Comparison of ENCODE assay signal across 1 cellular context in genomic region chr10:14162626-14163344, GRCh38.
TF ChIP-seq lines count a peak whose summit lies in the region.

No MANE protein-coding gene starts in this region.

TF ChIP-seq in GM23338, 12 proteins besides CTCF, POLR2A, EP300 and RAD21:
- TF ChIP-seq ZNF462 (CRISPR knock-in tag; IDR thresholded peaks at IDR 0.05): no peak
- TF ChIP-seq ETS1 (IDR thresholded peaks at IDR 0.05): no peak
- TF ChIP-seq EZH2phosphoT487 (IDR thresholded peaks at IDR 0.05; ENCODE audit: unreplicated experiment): no peak
- no peak for TF ChIP-seq REST (IDR thresholded peaks at IDR 0.05; ENCODE audit: unreplicated experiment)
